16 cellular contexts compared by ENCODE assay signal in the genomic region with DNA sequence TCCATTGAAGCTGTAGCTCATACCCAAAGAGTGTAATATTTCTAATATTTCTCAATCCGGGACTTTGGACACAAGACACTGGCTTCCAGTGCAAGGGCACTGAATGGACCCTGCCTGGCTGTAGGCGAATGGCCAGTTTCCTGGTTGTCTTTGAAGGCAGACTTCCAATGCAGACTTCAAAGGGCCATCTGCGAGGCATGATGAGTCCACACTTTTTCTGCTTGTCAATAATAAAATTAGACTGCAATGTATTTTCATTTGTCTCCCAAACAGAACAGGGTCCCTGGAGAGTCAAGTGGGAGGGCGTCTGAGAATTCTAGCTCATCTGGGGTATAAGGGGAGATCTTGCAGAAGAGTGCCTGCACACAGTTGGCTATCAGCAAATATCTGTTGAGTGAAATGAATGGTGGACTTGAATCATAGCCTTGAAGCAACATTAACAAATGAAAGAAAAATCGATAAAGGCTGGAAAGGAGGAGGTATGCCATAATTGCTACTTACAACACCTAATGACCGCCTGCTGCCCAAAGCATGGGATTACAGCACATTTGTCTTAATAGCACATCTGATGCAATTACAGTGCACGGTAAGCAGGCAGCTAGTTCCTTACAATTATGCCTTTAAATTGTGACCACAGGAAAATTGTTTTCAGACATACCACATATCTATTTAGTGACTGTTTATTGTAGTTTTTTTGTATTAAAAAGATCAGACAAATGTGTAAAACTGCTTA.
DNase-seq lines count a peak whose midpoint lies in the region; ATAC-seq, FAIRE-seq and TF ChIP-seq lines count a peak whose summit lies in the region.
"Had no signal": no experiment of that assay in that cellular context is flagged by ENCODE, and none has a peak within 500 bp of the region (broad histone marks: within the 10 kb centered on the region; RNA-seq: fewer than 3 reads in every experiment).

No MANE protein-coding gene starts in this region.

- no peak overlapping the region for H3K27ac Mint-ChIP-seq in astrocyte (ENCODE audit: unreplicated experiment)
- H3K27ac Mint-ChIP-seq: activated naive CD8-positive, alpha-beta T cell treated with anti-CD3 and anti-CD28 coated beads, Interleukin-2, amount 50 U/mL, for 24 hours; activated T-cell treated with anti-CD3 and anti-CD28 coated beads, Interleukin-2, amount 50 U/mL, for 72 hours had no signal

- DNase-seq in NCI-H82 (lab: John Stamatoyannopoulos, UW): peak; percentile 60
- DNase-seq in NCI-H82 treated with DMSO at 0.1 percent for 48 hours (lab: John Stamatoyannopoulos, UW; ENCODE audit: unreplicated experiment): no peak
- DNase-seq in NCI-H146 treated with DMSO at 0.1 percent for 48 hours (lab: John Stamatoyannopoulos, UW; ENCODE audit: unreplicated experiment): peak; percentile 97
- no peak for DNase-seq in astrocyte (ENCODE audit: low read depth)
- DNase-seq in small intestine: peak; percentile 8
- DNase-seq in T1000 (lab: John Stamatoyannopoulos, UW): no peak
- no peak for DNase-seq in occipital lobe (lab: John Stamatoyannopoulos, UW)
- DNase-seq: activated CD4-positive, alpha-beta T cell treated with anti-CD3 and anti-CD28 coated beads, Interleukin-2, amount 50 U/mL, for 4 hours; activated naive CD8-positive, alpha-beta T cell treated with anti-CD3 and anti-CD28 coated beads, Interleukin-2, amount 50 U/mL, for 24 hours; activated T-cell treated with anti-CD3 and anti-CD28 coated beads, Interleukin-2, amount 50 U/mL, for 72 hours; head of caudate nucleus; NCI-H1048; NCI-H510A treated with DMSO at 0.1 percent for 48 hours; sigmoid colon; thyroid gland had no signal

- H3K4me1 ChIP-seq in astrocyte (ENCODE audit: insufficient read depth, low read length) (peaks cover 15% of the 10 kb centered on the region), small intestine (ENCODE audit: control insufficient read depth in 2 of 2, insufficient read depth in 1 of 2, low read depth in 1 of 2, low read length in 1 of 2) (no peaks in the 10 kb centered on the region)
- H3K4me1 ChIP-seq: sigmoid colon had no signal

- H3K36me3 ChIP-seq in astrocyte (ENCODE audit: insufficient read depth, low read length) (no peaks in the 10 kb centered on the region), small intestine (ENCODE audit: control insufficient read depth in 2 of 2, insufficient read depth in 2 of 2, low read length in 2 of 2) (no peaks in the 10 kb centered on the region)
- H3K36me3 ChIP-seq: sigmoid colon, thyroid gland had no signal

- no peak for ATAC-seq in HG03457 (IDR thresholded peaks at IDR 0.05; ENCODE audit: unreplicated experiment)
- ATAC-seq: activated naive CD8-positive, alpha-beta T cell treated with anti-CD3 and anti-CD28 coated beads, Interleukin-2, amount 50 U/mL, for 24 hours; activated T-cell treated with anti-CD3 and anti-CD28 coated beads, Interleukin-2, amount 50 U/mL, for 72 hours had no signal

- H3K79me2 ChIP-seq in astrocyte (ENCODE audit: insufficient read depth, low read length): no peaks in the 10 kb centered on the region

- TF ChIP-seq CTCF in astrocyte (IDR thresholded peaks at IDR 0.05; ENCODE audit: insufficient read depth, low read depth, low read length): no peak

- no peaks in the 10 kb centered on the region for H4K20me1 ChIP-seq in astrocyte (ENCODE audit: insufficient read depth, low read length)

- no peak overlapping the region for H3K4me3 ChIP-seq in astrocyte (ENCODE audit: insufficient read depth, low read depth, low read length)
- no peak overlapping the region for H3K4me3 ChIP-seq in small intestine (ENCODE audit: low read depth in 1 of 2, low read length in 2 of 2)
- H3K4me3 ChIP-seq: sigmoid colon, thyroid gland had no signal

- H3K27me3 ChIP-seq in astrocyte (ENCODE audit: insufficient read depth, low read length): no peaks in the 10 kb centered on the region
- no peaks in the 10 kb centered on the region for H3K27me3 ChIP-seq in small intestine (ENCODE audit: control insufficient read depth in 2 of 2, insufficient read depth in 2 of 2, low read length in 2 of 2)
- H3K27me3 ChIP-seq: sigmoid colon, thyroid gland had no signal

- H3K4me3 Mint-ChIP-seq in astrocyte (ENCODE audit: unreplicated experiment): no peak overlapping the region
- H3K4me3 Mint-ChIP-seq: activated naive CD8-positive, alpha-beta T cell treated with anti-CD3 and anti-CD28 coated beads, Interleukin-2, amount 50 U/mL, for 24 hours; activated T-cell treated with anti-CD3 and anti-CD28 coated beads, Interleukin-2, amount 50 U/mL, for 72 hours had no signal

- peaks cover 6% of the 10 kb centered on the region for H3K9me3 Mint-ChIP-seq in astrocyte (ENCODE audit: unreplicated experiment)

- H3K9me3 ChIP-seq in astrocyte (ENCODE audit: insufficient read depth, low read depth, low read length): peaks cover 2% of the 10 kb centered on the region
- no peaks in the 10 kb centered on the region for H3K9me3 ChIP-seq in small intestine (ENCODE audit: control insufficient read depth, low read depth)
- H3K9me3 ChIP-seq: thyroid gland had no signal

- H3K36me3 Mint-ChIP-seq in astrocyte (ENCODE audit: low read depth, unreplicated experiment): peaks cover 3% of the 10 kb centered on the region

- FAIRE-seq in astrocyte (lab: Jason Lieb, UNC) (no peak), small intestine (lab: Jason Lieb, UNC) (no peak)

- H3K27ac ChIP-seq in astrocyte (ENCODE audit: low read depth, low read length): peak overlapping the region; percentile 59
- no peak overlapping the region for H3K27ac ChIP-seq in small intestine (ENCODE audit: low read depth in 1 of 2, low read length in 1 of 2)
- H3K27ac ChIP-seq: sigmoid colon, thyroid gland had no signal

- H3K4me2 ChIP-seq in astrocyte (ENCODE audit: low read length): peak overlapping the region; percentile 37

- H3K27me3 Mint-ChIP-seq in astrocyte (ENCODE audit: low read depth, unreplicated experiment): no peaks in the 10 kb centered on the region

- H3K4me1 Mint-ChIP-seq in astrocyte (ENCODE audit: low read depth, unreplicated experiment): peaks cover 6% of the 10 kb centered on the region
- H3K4me1 Mint-ChIP-seq: activated naive CD8-positive, alpha-beta T cell treated with anti-CD3 and anti-CD28 coated beads, Interleukin-2, amount 50 U/mL, for 24 hours had no signal

- H3K9ac ChIP-seq in astrocyte (ENCODE audit: low read length): no peak overlapping the region

- WGBS in small intestine, 3 donors: 75 to 84% (median 79%) methylated on average over 7 of the region's 7 CpGs

- H2AFZ ChIP-seq in astrocyte (ENCODE audit: low read depth, low read length): no peak overlapping the region

Comparison
In these comparisons a context has a peak if more than half of its experiments do, and no peak if none do; other contexts are left out.
1. DNase-seq: peak in NCI-H82 (single experiment), NCI-H146 treated with DMSO at 0.1 percent for 48 hours (single experiment) and small intestine (single experiment); none in NCI-H82 treated with DMSO at 0.1 percent for 48 hours (single experiment), astrocyte (single experiment), T1000 (single experiment) and occipital lobe (single experiment).